ENCODE assay signal across 29 cellular contexts in genomic region chr20:35385733-35386132, GRCh38. TPM values are rescaled to one million over a fixed set of nuclear protein-coding genes. Genes with fewer than 3 reads are reported as not detected.
"Had no signal": no experiment of that assay in that cellular context is flagged by ENCODE, and none has a peak within 500 bp of the region (broad histone marks: within the 10 kb centered on the region; RNA-seq: fewer than 3 reads in every experiment).

No MANE protein-coding gene starts in this region.

- H3K4me3 ChIP-seq: Peyer's patch, SJCRH30 had no signal

- H3K27me3 ChIP-seq: Peyer's patch, SJCRH30 had no signal

- FAIRE-seq: bronchial epithelial cell had no signal

- H3K4me1 ChIP-seq: Peyer's patch had no signal

- H3K9ac ChIP-seq: SK-N-SH had no signal

- H3K27ac ChIP-seq: Peyer's patch, RWPE1, SJCRH30, VCaP had no signal

- ATAC-seq: activated CD4-positive, alpha-beta T cell treated with anti-CD3 and anti-CD28 coated beads for 36 hours; activated T-helper 17 cell treated with anti-CD3 and anti-CD28 coated beads, Interleukin-2, amount 50 U/mL, for 72 hours had no signal

- H3K4me2 ChIP-seq: SK-N-SH had no signal

- H3K9me3 ChIP-seq: Peyer's patch, SJCRH30, SK-N-SH had no signal

- DNase-seq: activated CD4-positive, alpha-beta memory T cell treated with anti-CD3 and anti-CD28 coated beads, Interleukin-2, amount 10 ng/mL, durations not matched to agents 7 days and 5 days; activated CD4-positive, alpha-beta T cell treated with anti-CD3 and anti-CD28 coated beads for 36 hours; activated CD4-positive, alpha-beta T cell treated with anti-CD3 and anti-CD28 coated beads, Interleukin-2, amount 50 U/mL, for 1 hour; activated CD4-positive, CD25-positive, alpha-beta regulatory T cell; activated gamma-delta T cell treated with Interleukin-2 at 50 U/mL for 16 hours; activated naive CD4-positive, alpha-beta T cell treated with anti-CD3 and anti-CD28 coated beads, Interleukin-2, amount 10 ng/mL, durations not matched to agents 7 days and 5 days; activated naive CD8-positive, alpha-beta T cell treated with anti-CD3 and anti-CD28 coated beads for 36 hours; activated T-cell treated with anti-CD3 and anti-CD28 coated beads for 4 hours; activated T-cell treated with anti-CD3 and anti-CD28 coated beads, Interleukin-2, amount 50 U/mL, for 48 hours; anterior cingulate cortex; Kasumi-1; KBM-7; NCI-H1105 treated with DMSO at 0.1 percent for 48 hours; NCI-H1436 treated with DMSO at 0.1 percent for 48 hours; NCI-H2029; NCI-H510A treated with DMSO at 0.1 percent for 48 hours; NCI-H69; NK-92 treated with Interleukin-12 subunit alpha and Interleukin-12 subunit beta, amount 100 ng/mL, for 24 hours; Peyer's patch; Right ventricle myocardium superior; SJCRH30; SK-N-SH; T-helper 1 cell had no signal

RNA-seq across cellular contexts. Expression of gene GDF5, which starts 52.3 kb away (rescaled TPM):
- total RNA-seq: activated CD4-positive, alpha-beta T cell treated with anti-CD3 and anti-CD28 coated beads for 36 hours; activated CD8-positive, alpha-beta memory T cell treated with anti-CD3 and anti-CD28 coated beads for 36 hours; activated naive CD8-positive, alpha-beta T cell treated with anti-CD3 and anti-CD28 coated beads for 36 hours; activated T-helper 17 cell treated with anti-CD3 and anti-CD28 coated beads, Interleukin-2, amount 50 U/mL, for 72 hours; Peyer's patch; SJCRH30; T-helper 2 cell treated with Interferon-gamma antibody and Interleukin-4, amounts not matched to agents 100 ng/mL and 5 ng/mL, for 36 hours had no signal
